Comparison of ENCODE assay signal across 1 cellular context in the genomic region with DNA sequence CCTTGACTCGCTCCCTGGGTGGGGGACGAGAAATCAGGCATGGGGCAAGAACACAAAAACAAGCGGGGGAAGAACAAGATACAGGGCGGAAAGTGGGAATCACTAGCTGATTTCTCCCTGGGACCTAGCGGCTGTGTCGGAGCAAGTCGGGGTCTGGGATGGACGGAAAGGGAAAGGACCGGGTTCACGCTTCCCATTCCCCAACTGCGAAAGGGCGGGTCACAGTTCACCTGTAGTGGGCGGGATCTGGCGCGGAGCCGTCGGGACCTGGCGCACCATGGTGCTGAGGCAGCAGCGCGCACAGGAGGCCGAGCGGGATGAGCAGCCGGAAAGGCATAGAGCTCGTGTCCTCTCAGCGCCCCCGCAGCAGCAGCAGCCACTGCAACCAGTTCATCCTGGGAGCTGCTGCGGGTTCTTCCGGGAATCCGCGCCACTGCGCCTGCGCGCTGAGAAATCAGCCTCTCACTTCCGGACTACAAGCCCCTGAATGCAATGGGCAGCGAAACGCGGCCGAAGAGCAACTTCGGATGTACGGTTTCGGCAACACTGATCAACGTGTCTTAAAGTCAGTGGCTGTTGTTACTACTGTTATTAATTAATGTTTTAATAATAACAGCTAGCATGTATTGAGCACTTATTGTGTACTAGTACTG.
A peak's percentile ranks its signal among the peaks of the same experiment; 100 is the strongest.
TF ChIP-seq lines count a peak whose summit lies in the region.

A gene with protein sequence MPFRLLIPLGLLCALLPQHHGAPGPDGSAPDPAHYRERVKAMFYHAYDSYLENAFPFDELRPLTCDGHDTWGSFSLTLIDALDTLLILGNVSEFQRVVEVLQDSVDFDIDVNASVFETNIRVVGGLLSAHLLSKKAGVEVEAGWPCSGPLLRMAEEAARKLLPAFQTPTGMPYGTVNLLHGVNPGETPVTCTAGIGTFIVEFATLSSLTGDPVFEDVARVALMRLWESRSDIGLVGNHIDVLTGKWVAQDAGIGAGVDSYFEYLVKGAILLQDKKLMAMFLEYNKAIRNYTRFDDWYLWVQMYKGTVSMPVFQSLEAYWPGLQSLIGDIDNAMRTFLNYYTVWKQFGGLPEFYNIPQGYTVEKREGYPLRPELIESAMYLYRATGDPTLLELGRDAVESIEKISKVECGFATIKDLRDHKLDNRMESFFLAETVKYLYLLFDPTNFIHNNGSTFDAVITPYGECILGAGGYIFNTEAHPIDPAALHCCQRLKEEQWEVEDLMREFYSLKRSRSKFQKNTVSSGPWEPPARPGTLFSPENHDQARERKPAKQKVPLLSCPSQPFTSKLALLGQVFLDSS (minus strand): TSS at position 415 of the 653 bp plus-strand sequence. CDS start 78 bp downstream, at position 337.

TF ChIP-seq in K562, 482 proteins besides CTCF, POLR2A, EP300 and RAD21 (continued from another document and continues in another):
- TF ChIP-seq MAZ (CRISPR knock-in tag; conservative IDR thresholded peaks at IDR 0.05 in 1 of 2, IDR thresholded peaks at IDR 0.05 in 1 of 2), result peak; percentile 56 to 73; a peak in 3 of 4 replicates
- TF ChIP-seq SIN3B (IDR thresholded peaks at IDR 0.05; ENCODE audit: low read depth), result 0 out of 2 replicates have a peak, but pooled peaks have one; percentile 14
- TF ChIP-seq SRSF9 (IDR thresholded peaks at IDR 0.05; ENCODE audit: borderline replicate concordance, low read depth, low read length), result no peak
- TF ChIP-seq KDM1A (IDR thresholded peaks at IDR 0.05), result no peak; a peak in 2 of 4 replicates
- TF ChIP-seq ILK (tag; IDR thresholded peaks at IDR 0.05; ENCODE audit: borderline replicate concordance, low read depth), result no peak
- TF ChIP-seq CCAR2 (IDR thresholded peaks at IDR 0.05; ENCODE audit: low read depth, low read length), result no peak
- no peak for TF ChIP-seq SPI1 (IDR thresholded peaks at IDR 0.05; ENCODE audit: borderline replicate concordance, low read depth, low read length)
- no peak for TF ChIP-seq ESRRB (CRISPR knock-in tag; IDR thresholded peaks at IDR 0.05; ENCODE audit: borderline replicate concordance)
- peak; percentile 61; the same call in 1 of the 2 replicates for TF ChIP-seq ZNF282 (CRISPR knock-in tag; IDR thresholded peaks at IDR 0.05)
- peak; percentile 93 for TF ChIP-seq POLR2G (IDR thresholded peaks at IDR 0.05; ENCODE audit: low read depth, low read length)
- no peak for TF ChIP-seq ZNF444 (CRISPR knock-in tag; IDR thresholded peaks at IDR 0.05)
- TF ChIP-seq, protein P1, sequence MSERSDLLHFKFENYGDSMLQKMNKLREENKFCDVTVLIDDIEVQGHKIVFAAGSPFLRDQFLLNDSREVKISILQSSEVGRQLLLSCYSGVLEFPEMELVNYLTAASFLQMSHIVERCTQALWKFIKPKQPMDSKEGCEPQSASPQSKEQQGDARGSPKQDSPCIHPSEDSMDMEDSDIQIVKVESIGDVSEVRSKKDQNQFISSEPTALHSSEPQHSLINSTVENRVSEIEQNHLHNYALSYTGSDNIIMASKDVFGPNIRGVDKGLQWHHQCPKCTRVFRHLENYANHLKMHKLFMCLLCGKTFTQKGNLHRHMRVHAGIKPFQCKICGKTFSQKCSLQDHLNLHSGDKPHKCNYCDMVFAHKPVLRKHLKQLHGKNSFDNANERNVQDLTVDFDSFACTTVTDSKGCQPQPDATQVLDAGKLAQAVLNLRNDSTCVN (CRISPR knock-in tag; IDR thresholded peaks at IDR 0.05), result no peak
- TF ChIP-seq GTF2E2 (tag; IDR thresholded peaks at IDR 0.05), result peak; percentile 77
- no peak for TF ChIP-seq ZNF589 (CRISPR knock-in tag; IDR thresholded peaks at IDR 0.05; ENCODE audit: low read depth)
- TF ChIP-seq NCOA1 (IDR thresholded peaks at IDR 0.05; ENCODE audit: low read depth), result 0 out of 2 replicates have a peak, but pooled peaks have one; percentile 46
- peak; percentile 50 for TF ChIP-seq TAF1 (IDR thresholded peaks at IDR 0.05; ENCODE audit: control insufficient read depth, extremely low read depth, insufficient read depth, low read length, severe bottlenecking)
- TF ChIP-seq, protein P2, sequence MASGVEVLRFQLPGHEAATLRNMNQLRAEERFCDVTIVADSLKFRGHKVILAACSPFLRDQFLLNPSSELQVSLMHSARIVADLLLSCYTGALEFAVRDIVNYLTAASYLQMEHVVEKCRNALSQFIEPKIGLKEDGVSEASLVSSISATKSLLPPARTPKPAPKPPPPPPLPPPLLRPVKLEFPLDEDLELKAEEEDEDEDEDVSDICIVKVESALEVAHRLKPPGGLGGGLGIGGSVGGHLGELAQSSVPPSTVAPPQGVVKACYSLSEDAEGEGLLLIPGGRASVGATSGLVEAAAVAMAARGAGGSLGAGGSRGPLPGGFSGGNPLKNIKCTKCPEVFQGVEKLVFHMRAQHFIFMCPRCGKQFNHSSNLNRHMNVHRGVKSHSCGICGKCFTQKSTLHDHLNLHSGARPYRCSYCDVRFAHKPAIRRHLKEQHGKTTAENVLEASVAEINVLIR (CRISPR knock-in tag; IDR thresholded peaks at IDR 0.05), result no peak; the same call in 1 of the 2 replicates
- no peak for TF ChIP-seq ZNF696 (CRISPR knock-in tag; conservative IDR thresholded peaks at IDR 0.05)
- peak; percentile 83 for TF ChIP-seq MEIS2 (IDR thresholded peaks at IDR 0.05; ENCODE audit: partially characterized antibody)
- no peak for TF ChIP-seq GTF2A2 (tag; IDR thresholded peaks at IDR 0.05)
- TF ChIP-seq KAT7 (CRISPR knock-in tag; IDR thresholded peaks at IDR 0.05; ENCODE audit: borderline replicate concordance), result no peak
- no peak for TF ChIP-seq PHB (CRISPR knock-in tag; IDR thresholded peaks at IDR 0.05)
- no peak for TF ChIP-seq ZNF583 (CRISPR knock-in tag; IDR thresholded peaks at IDR 0.05)
- TF ChIP-seq ZC3H4 (CRISPR knock-in tag; IDR thresholded peaks at IDR 0.05; ENCODE audit: borderline replicate concordance), result no peak
- TF ChIP-seq EGR1 (conservative IDR thresholded peaks at IDR 0.05), result peak; percentile 95
- no peak for TF ChIP-seq DPF2 (IDR thresholded peaks at IDR 0.05)
- TF ChIP-seq TEAD4 (IDR thresholded peaks at IDR 0.05; ENCODE audit: low read length), result no peak
- TF ChIP-seq TEAD4 (CRISPR knock-in tag; IDR thresholded peaks at IDR 0.05; ENCODE audit: borderline replicate concordance), result no peak
- TF ChIP-seq CBX2 (IDR thresholded peaks at IDR 0.05; ENCODE audit: insufficient read depth, low read length, poor library complexity, severe bottlenecking), result no peak
- peak; percentile 8; the same call in 1 of the 2 replicates for TF ChIP-seq SOX6 (IDR thresholded peaks at IDR 0.05)
- TF ChIP-seq ZNF184 (CRISPR knock-in tag; IDR thresholded peaks at IDR 0.05), result no peak
- TF ChIP-seq ZNF830 (CRISPR knock-in tag; IDR thresholded peaks at IDR 0.05), result no peak
- no peak for TF ChIP-seq ZC3H11A (IDR thresholded peaks at IDR 0.05; ENCODE audit: low read depth, low read length)
- TF ChIP-seq MYNN (IDR thresholded peaks at IDR 0.05), result no peak
- TF ChIP-seq MYNN (CRISPR knock-in tag; IDR thresholded peaks at IDR 0.05), result no peak
- TF ChIP-seq FUS (optimal IDR thresholded peaks at IDR 0.05; ENCODE audit: low read depth, low read length), result no peak
- TF ChIP-seq, protein P3, sequence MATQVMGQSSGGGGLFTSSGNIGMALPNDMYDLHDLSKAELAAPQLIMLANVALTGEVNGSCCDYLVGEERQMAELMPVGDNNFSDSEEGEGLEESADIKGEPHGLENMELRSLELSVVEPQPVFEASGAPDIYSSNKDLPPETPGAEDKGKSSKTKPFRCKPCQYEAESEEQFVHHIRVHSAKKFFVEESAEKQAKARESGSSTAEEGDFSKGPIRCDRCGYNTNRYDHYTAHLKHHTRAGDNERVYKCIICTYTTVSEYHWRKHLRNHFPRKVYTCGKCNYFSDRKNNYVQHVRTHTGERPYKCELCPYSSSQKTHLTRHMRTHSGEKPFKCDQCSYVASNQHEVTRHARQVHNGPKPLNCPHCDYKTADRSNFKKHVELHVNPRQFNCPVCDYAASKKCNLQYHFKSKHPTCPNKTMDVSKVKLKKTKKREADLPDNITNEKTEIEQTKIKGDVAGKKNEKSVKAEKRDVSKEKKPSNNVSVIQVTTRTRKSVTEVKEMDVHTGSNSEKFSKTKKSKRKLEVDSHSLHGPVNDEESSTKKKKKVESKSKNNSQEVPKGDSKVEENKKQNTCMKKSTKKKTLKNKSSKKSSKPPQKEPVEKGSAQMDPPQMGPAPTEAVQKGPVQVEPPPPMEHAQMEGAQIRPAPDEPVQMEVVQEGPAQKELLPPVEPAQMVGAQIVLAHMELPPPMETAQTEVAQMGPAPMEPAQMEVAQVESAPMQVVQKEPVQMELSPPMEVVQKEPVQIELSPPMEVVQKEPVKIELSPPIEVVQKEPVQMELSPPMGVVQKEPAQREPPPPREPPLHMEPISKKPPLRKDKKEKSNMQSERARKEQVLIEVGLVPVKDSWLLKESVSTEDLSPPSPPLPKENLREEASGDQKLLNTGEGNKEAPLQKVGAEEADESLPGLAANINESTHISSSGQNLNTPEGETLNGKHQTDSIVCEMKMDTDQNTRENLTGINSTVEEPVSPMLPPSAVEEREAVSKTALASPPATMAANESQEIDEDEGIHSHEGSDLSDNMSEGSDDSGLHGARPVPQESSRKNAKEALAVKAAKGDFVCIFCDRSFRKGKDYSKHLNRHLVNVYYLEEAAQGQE (CRISPR knock-in tag; IDR thresholded peaks at IDR 0.05; ENCODE audit: low read depth), result no peak
- peak; percentile 79; the same call in 1 of the 2 replicates for TF ChIP-seq MTA3 (IDR thresholded peaks at IDR 0.05; ENCODE audit: borderline replicate concordance)
- TF ChIP-seq ZNF644 (tag; IDR thresholded peaks at IDR 0.05; ENCODE audit: low read depth), result peak; percentile 40; the same call in 1 of the 2 replicates
- TF ChIP-seq, protein P4, sequence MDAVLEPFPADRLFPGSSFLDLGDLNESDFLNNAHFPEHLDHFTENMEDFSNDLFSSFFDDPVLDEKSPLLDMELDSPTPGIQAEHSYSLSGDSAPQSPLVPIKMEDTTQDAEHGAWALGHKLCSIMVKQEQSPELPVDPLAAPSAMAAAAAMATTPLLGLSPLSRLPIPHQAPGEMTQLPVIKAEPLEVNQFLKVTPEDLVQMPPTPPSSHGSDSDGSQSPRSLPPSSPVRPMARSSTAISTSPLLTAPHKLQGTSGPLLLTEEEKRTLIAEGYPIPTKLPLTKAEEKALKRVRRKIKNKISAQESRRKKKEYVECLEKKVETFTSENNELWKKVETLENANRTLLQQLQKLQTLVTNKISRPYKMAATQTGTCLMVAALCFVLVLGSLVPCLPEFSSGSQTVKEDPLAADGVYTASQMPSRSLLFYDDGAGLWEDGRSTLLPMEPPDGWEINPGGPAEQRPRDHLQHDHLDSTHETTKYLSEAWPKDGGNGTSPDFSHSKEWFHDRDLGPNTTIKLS (IDR thresholded peaks at IDR 0.05; ENCODE audit: borderline replicate concordance, low read depth), result peak; percentile 68; the same call in 1 of the 2 replicates
- TF ChIP-seq, protein P5, sequence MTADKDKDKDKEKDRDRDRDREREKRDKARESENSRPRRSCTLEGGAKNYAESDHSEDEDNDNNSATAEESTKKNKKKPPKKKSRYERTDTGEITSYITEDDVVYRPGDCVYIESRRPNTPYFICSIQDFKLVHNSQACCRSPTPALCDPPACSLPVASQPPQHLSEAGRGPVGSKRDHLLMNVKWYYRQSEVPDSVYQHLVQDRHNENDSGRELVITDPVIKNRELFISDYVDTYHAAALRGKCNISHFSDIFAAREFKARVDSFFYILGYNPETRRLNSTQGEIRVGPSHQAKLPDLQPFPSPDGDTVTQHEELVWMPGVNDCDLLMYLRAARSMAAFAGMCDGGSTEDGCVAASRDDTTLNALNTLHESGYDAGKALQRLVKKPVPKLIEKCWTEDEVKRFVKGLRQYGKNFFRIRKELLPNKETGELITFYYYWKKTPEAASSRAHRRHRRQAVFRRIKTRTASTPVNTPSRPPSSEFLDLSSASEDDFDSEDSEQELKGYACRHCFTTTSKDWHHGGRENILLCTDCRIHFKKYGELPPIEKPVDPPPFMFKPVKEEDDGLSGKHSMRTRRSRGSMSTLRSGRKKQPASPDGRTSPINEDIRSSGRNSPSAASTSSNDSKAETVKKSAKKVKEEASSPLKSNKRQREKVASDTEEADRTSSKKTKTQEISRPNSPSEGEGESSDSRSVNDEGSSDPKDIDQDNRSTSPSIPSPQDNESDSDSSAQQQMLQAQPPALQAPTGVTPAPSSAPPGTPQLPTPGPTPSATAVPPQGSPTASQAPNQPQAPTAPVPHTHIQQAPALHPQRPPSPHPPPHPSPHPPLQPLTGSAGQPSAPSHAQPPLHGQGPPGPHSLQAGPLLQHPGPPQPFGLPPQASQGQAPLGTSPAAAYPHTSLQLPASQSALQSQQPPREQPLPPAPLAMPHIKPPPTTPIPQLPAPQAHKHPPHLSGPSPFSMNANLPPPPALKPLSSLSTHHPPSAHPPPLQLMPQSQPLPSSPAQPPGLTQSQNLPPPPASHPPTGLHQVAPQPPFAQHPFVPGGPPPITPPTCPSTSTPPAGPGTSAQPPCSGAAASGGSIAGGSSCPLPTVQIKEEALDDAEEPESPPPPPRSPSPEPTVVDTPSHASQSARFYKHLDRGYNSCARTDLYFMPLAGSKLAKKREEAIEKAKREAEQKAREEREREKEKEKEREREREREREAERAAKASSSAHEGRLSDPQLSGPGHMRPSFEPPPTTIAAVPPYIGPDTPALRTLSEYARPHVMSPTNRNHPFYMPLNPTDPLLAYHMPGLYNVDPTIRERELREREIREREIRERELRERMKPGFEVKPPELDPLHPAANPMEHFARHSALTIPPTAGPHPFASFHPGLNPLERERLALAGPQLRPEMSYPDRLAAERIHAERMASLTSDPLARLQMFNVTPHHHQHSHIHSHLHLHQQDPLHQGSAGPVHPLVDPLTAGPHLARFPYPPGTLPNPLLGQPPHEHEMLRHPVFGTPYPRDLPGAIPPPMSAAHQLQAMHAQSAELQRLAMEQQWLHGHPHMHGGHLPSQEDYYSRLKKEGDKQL (CRISPR knock-in tag; IDR thresholded peaks at IDR 0.05; ENCODE audit: borderline replicate concordance), result no peak
- TF ChIP-seq, protein P6, sequence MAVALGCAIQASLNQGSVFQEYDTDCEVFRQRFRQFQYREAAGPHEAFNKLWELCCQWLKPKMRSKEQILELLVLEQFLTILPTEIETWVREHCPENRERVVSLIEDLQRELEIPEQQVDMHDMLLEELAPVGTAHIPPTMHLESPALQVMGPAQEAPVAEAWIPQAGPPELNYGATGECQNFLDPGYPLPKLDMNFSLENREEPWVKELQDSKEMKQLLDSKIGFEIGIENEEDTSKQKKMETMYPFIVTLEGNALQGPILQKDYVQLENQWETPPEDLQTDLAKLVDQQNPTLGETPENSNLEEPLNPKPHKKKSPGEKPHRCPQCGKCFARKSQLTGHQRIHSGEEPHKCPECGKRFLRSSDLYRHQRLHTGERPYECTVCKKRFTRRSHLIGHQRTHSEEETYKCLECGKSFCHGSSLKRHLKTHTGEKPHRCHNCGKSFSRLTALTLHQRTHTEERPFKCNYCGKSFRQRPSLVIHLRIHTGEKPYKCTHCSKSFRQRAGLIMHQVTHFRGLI (CRISPR knock-in tag; IDR thresholded peaks at IDR 0.05), result no peak
- TF ChIP-seq ATF7 (IDR thresholded peaks at IDR 0.05), result peak; percentile 49
- TF ChIP-seq, protein P7, sequence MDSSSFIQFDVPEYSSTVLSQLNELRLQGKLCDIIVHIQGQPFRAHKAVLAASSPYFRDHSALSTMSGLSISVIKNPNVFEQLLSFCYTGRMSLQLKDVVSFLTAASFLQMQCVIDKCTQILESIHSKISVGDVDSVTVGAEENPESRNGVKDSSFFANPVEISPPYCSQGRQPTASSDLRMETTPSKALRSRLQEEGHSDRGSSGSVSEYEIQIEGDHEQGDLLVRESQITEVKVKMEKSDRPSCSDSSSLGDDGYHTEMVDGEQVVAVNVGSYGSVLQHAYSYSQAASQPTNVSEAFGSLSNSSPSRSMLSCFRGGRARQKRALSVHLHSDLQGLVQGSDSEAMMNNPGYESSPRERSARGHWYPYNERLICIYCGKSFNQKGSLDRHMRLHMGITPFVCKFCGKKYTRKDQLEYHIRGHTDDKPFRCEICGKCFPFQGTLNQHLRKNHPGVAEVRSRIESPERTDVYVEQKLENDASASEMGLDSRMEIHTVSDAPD (CRISPR knock-in tag; IDR thresholded peaks at IDR 0.05), result no peak
- TF ChIP-seq POLR3G (IDR thresholded peaks at IDR 0.05; ENCODE audit: extremely low read depth, insufficient read length, insufficient replicate concordance), result no peak
- no peak for TF ChIP-seq ZNF668 (CRISPR knock-in tag; IDR thresholded peaks at IDR 0.05)
- no peak for TF ChIP-seq ZNF445 (CRISPR knock-in tag; IDR thresholded peaks at IDR 0.05; ENCODE audit: low read depth)
